27 cellular contexts compared by ENCODE assay signal in genomic region chr11:131875611-131876010, GRCh38.
DNase-seq lines count a peak whose midpoint lies in the region; ATAC-seq and TF ChIP-seq lines count a peak whose summit lies in the region.
"Had no signal": no experiment of that assay in that cellular context is flagged by ENCODE, and none has a peak within 500 bp of the region (broad histone marks: within the 10 kb centered on the region; RNA-seq: fewer than 3 reads in every experiment).

No MANE protein-coding gene starts in this region.

- peaks cover 0 to 17% (median 16%) of the 10 kb centered on the region in 4 donors for H3K4me1 ChIP-seq in esophagus muscularis mucosa
- H3K4me1 ChIP-seq: pancreas had no signal

- H3K27me3 ChIP-seq in esophagus muscularis mucosa, result peaks cover 0 to 3% (median 0%) of the 10 kb centered on the region in 4 donors
- H3K27me3 ChIP-seq: pancreas had no signal

- WGBS in esophagus muscularis mucosa, result 41% methylated on average over 5 of the region's 5 CpGs

- H3K4me3 Mint-ChIP-seq in mesothelial cell of epicardium, result no peak overlapping the region
- H3K4me3 Mint-ChIP-seq: activated CD8-positive, alpha-beta memory T cell treated with anti-CD3 and anti-CD28 coated beads, Interleukin-2, amount 10 ng/mL, durations not matched to agents 7 days and 5 days; central memory CD8-positive, alpha-beta T cell; immature natural killer cell; nephron; T-helper 2 cell treated with Interferon-gamma antibody and Interleukin-4, amounts not matched to agents 5 μg/mL and 100 μg/mL, for 36 hours had no signal

- no peaks in the 10 kb centered on the region for H3K4me1 Mint-ChIP-seq in mesothelial cell of epicardium
- H3K4me1 Mint-ChIP-seq: activated CD8-positive, alpha-beta memory T cell treated with anti-CD3 and anti-CD28 coated beads, Interleukin-2, amount 10 ng/mL, durations not matched to agents 7 days and 5 days; central memory CD8-positive, alpha-beta T cell; immature natural killer cell had no signal

- peak; percentile 27 for TF ChIP-seq EP300 in esophagus muscularis mucosa (IDR thresholded peaks at IDR 0.05)

- intact Hi-C loops in esophagus muscularis mucosa (cut with DNase I), result no loop called here
- intact Hi-C loops in left cardiac atrium (cut with DNase I), result no loop called here
- intact Hi-C loops in posterior vena cava (cut with DNase I), result loop anchor here in 1 of 2 donors (2.0 kb wide), 1 partner anchor 35 kb away; no protein-coding TSS in a partner anchor

- no peaks in the 10 kb centered on the region for H3K9me3 ChIP-seq in esophagus muscularis mucosa
- H3K9me3 ChIP-seq: pancreas had no signal

- no peak overlapping the region for H3K27ac Mint-ChIP-seq in mesothelial cell of epicardium
- H3K27ac Mint-ChIP-seq: activated CD8-positive, alpha-beta memory T cell treated with anti-CD3 and anti-CD28 coated beads, Interleukin-2, amount 10 ng/mL, durations not matched to agents 7 days and 5 days; immature natural killer cell; T-helper 2 cell treated with Interferon-gamma antibody and Interleukin-4, amounts not matched to agents 5 μg/mL and 100 μg/mL, for 36 hours had no signal

- no peak for TF ChIP-seq POLR2A in esophagus muscularis mucosa (IDR thresholded peaks at IDR 0.05; ENCODE audit: low read depth)

- no peaks in the 10 kb centered on the region for H3K36me3 ChIP-seq in esophagus muscularis mucosa
- H3K36me3 ChIP-seq: pancreas had no signal

- H3K9me3 Mint-ChIP-seq in mesothelial cell of epicardium, result no peaks in the 10 kb centered on the region
- H3K9me3 Mint-ChIP-seq: nephron; T-helper 2 cell treated with Interferon-gamma antibody and Interleukin-4, amounts not matched to agents 5 μg/mL and 100 μg/mL, for 36 hours had no signal

- H3K36me3 Mint-ChIP-seq in mesothelial cell of epicardium, result no peaks in the 10 kb centered on the region
- H3K36me3 Mint-ChIP-seq: activated CD8-positive, alpha-beta memory T cell treated with anti-CD3 and anti-CD28 coated beads, Interleukin-2, amount 10 ng/mL, durations not matched to agents 7 days and 5 days; immature natural killer cell had no signal

- peak; percentile 44 to 71 for ATAC-seq in left cardiac atrium
- no peak for ATAC-seq in HG02763 (IDR thresholded peaks at IDR 0.05; ENCODE audit: unreplicated experiment)
- ATAC-seq: activated CD8-positive, alpha-beta memory T cell treated with anti-CD3 and anti-CD28 coated beads, Interleukin-2, amount 10 ng/mL, durations not matched to agents 7 days and 5 days; GM12878; left lobe of liver; SK-N-SH treated with all-trans-retinoic acid at 6 μM for 48 hours had no signal

- TF ChIP-seq CTCF in esophagus muscularis mucosa (IDR thresholded peaks at IDR 0.05) (no peak), mesothelial cell of epicardium (IDR thresholded peaks at IDR 0.05; ENCODE audit: unreplicated experiment) (no peak)

- peak; percentile 27 for DNase-seq in AG20443 (ENCODE audit: low spot score)
- no peak for DNase-seq in esophagus muscularis mucosa (ENCODE audit: extremely low spot score)
- peak; percentile 39 for DNase-seq in left cardiac atrium
- peak; percentile 86 for DNase-seq in posterior vena cava (ENCODE audit: low spot score)
- no peak for DNase-seq in mesothelial cell of epicardium (ENCODE audit: low spot score in 2 of 2, unreplicated experiment in 2 of 2)
- DNase-seq in activated naive CD4-positive, alpha-beta T cell (lab: John Stamatoyannopoulos, UW), result no peak
- DNase-seq in activated CD4-positive, CD25-positive, alpha-beta regulatory T cell (lab: John Stamatoyannopoulos, UW), result no peak
- DNase-seq: activated CD4-positive, alpha-beta T cell treated with anti-CD3 and anti-CD28 coated beads, Interleukin-2, amount 50 U/mL, for 1 hour; activated CD8-positive, alpha-beta memory T cell treated with anti-CD3 and anti-CD28 coated beads, Interleukin-2, amount 10 ng/mL, durations not matched to agents 7 days and 5 days; activated naive CD4-positive, alpha-beta T cell treated with anti-CD3 and anti-CD28 coated beads, Interleukin-2, amount 50 U/mL, for 16 hours; Calu3; dermis blood vessel endothelial cell; H7; hippocampal formation; immature natural killer cell; Karpas-422; MV-4-11; NCI-H510A treated with DMSO at 0.1 percent for 48 hours; pancreas; small intestine had no signal

- H3K27ac ChIP-seq in esophagus muscularis mucosa (replicated peaks in 1 of 4), result peak overlapping the region in 3 of 4 donors; percentile 20 to 57 (median 53)
- H3K27ac ChIP-seq: pancreas had no signal

- no peak overlapping the region for H3K4me3 ChIP-seq in esophagus muscularis mucosa
- H3K4me3 ChIP-seq: GM12878, pancreas had no signal

- peaks cover 50% of the 10 kb centered on the region for H3K27me3 Mint-ChIP-seq in mesothelial cell of epicardium (ENCODE audit: low read depth)
- H3K27me3 Mint-ChIP-seq: activated CD8-positive, alpha-beta memory T cell treated with anti-CD3 and anti-CD28 coated beads, Interleukin-2, amount 10 ng/mL, durations not matched to agents 7 days and 5 days; central memory CD8-positive, alpha-beta T cell had no signal

Comparison
In these comparisons a context has a peak if more than half of its experiments do, and no peak if none do; other contexts are left out.
1. DNase-seq: peak in AG20443 (single experiment), left cardiac atrium (single experiment) and posterior vena cava (single experiment); none in esophagus muscularis mucosa (single experiment), mesothelial cell of epicardium (0 of 2), activated naive CD4-positive, alpha-beta T cell (0 of 4) and activated CD4-positive, CD25-positive, alpha-beta regulatory T cell (0 of 4).